ENCODE assay signal across 1 cellular context in the genomic region with DNA sequence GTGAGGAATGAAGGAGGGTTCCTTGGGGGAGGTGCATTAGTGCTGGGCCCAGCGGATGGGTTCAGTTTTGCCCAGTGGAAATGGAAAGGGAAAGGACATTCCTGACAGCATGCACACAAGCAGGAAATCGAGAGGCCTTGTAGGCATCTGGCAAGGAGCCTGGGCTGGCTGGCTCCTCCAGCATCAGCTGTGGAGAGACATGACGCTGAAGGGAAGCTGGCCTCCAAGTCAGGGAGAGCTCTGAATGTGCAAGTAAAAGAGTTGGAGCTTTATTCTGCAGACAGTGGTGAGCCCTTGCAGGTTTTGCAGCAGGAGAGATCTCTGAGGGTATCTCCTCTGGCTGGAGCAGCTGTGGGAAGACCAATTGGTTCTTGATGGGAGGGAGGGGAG.
TF ChIP-seq lines count a peak whose summit lies in the region.

No MANE protein-coding gene starts in this region.

TF ChIP-seq in SK-N-SH, 30 proteins besides CTCF, POLR2A, EP300 and RAD21 (continued from another document):
- TF ChIP-seq, protein P1, sequence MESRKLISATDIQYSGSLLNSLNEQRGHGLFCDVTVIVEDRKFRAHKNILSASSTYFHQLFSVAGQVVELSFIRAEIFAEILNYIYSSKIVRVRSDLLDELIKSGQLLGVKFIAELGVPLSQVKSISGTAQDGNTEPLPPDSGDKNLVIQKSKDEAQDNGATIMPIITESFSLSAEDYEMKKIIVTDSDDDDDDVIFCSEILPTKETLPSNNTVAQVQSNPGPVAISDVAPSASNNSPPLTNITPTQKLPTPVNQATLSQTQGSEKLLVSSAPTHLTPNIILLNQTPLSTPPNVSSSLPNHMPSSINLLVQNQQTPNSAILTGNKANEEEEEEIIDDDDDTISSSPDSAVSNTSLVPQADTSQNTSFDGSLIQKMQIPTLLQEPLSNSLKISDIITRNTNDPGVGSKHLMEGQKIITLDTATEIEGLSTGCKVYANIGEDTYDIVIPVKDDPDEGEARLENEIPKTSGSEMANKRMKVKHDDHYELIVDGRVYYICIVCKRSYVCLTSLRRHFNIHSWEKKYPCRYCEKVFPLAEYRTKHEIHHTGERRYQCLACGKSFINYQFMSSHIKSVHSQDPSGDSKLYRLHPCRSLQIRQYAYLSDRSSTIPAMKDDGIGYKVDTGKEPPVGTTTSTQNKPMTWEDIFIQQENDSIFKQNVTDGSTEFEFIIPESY (IDR thresholded peaks at IDR 0.05; ENCODE audit: borderline replicate concordance, low read depth): no peak
- TF ChIP-seq TEAD4 (IDR thresholded peaks at IDR 0.05; ENCODE audit: borderline replicate concordance, insufficient read depth) (no peak), TCF12 (IDR thresholded peaks at IDR 0.05) (peak; percentile 51), NRF1 (IDR thresholded peaks at IDR 0.05; ENCODE audit: low read depth, low read length) (no peak), ELF1 (IDR thresholded peaks at IDR 0.05) (no peak), EZH2phosphoT487 (IDR thresholded peaks at IDR 0.05; ENCODE audit: borderline replicate concordance, low read depth) (no peak), GABPA (IDR thresholded peaks at IDR 0.05; ENCODE audit: low read depth) (0 out of 2 replicates have a peak, but pooled peaks have one; percentile 18), RXRA (IDR thresholded peaks at IDR 0.05; ENCODE audit: borderline replicate concordance, low read depth) (no peak), JUND (IDR thresholded peaks at IDR 0.05) (no peak)
- TF ChIP-seq, protein P2, sequence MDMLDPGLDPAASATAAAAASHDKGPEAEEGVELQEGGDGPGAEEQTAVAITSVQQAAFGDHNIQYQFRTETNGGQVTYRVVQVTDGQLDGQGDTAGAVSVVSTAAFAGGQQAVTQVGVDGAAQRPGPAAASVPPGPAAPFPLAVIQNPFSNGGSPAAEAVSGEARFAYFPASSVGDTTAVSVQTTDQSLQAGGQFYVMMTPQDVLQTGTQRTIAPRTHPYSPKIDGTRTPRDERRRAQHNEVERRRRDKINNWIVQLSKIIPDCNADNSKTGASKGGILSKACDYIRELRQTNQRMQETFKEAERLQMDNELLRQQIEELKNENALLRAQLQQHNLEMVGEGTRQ (IDR thresholded peaks at IDR 0.05; ENCODE audit: borderline replicate concordance, low read depth, low read length): no peak
- TF ChIP-seq, protein P3, sequence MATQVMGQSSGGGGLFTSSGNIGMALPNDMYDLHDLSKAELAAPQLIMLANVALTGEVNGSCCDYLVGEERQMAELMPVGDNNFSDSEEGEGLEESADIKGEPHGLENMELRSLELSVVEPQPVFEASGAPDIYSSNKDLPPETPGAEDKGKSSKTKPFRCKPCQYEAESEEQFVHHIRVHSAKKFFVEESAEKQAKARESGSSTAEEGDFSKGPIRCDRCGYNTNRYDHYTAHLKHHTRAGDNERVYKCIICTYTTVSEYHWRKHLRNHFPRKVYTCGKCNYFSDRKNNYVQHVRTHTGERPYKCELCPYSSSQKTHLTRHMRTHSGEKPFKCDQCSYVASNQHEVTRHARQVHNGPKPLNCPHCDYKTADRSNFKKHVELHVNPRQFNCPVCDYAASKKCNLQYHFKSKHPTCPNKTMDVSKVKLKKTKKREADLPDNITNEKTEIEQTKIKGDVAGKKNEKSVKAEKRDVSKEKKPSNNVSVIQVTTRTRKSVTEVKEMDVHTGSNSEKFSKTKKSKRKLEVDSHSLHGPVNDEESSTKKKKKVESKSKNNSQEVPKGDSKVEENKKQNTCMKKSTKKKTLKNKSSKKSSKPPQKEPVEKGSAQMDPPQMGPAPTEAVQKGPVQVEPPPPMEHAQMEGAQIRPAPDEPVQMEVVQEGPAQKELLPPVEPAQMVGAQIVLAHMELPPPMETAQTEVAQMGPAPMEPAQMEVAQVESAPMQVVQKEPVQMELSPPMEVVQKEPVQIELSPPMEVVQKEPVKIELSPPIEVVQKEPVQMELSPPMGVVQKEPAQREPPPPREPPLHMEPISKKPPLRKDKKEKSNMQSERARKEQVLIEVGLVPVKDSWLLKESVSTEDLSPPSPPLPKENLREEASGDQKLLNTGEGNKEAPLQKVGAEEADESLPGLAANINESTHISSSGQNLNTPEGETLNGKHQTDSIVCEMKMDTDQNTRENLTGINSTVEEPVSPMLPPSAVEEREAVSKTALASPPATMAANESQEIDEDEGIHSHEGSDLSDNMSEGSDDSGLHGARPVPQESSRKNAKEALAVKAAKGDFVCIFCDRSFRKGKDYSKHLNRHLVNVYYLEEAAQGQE (IDR thresholded peaks at IDR 0.05; ENCODE audit: low read depth, low read length): no peak
